In genomic region chr11:18105802-18106574, GRCh38 we compare ENCODE assay signal across 8 cellular contexts. TPM values are rescaled to one million over a fixed set of nuclear protein-coding genes. Genes with fewer than 3 reads are reported as not detected.
DNase-seq lines count a peak whose midpoint lies in the region; ATAC-seq and TF ChIP-seq lines count a peak whose summit lies in the region.

Gene SAAL1 (minus strand): TSS chr11:18106082. CDS start chr11:18106041, 41 bp downstream.

- DNase-seq in CD8-positive, alpha-beta memory T cell: peak; percentile 80 to 89 (median 83)
- DNase-seq in NCI-H82 treated with DMSO at 0.1 percent for 48 hours (lab: John Stamatoyannopoulos, UW; ENCODE audit: unreplicated experiment): peak; percentile 34
- peak; percentile 92 for DNase-seq in activated CD8-positive, alpha-beta T cell treated with anti-CD3 and anti-CD28 coated beads for 36 hours
- peak; percentile 71 to 80 (median 76) for DNase-seq in effector memory CD4-positive, alpha-beta T cell
- DNase-seq in memory B cell (ENCODE audit: low spot score in 2 of 2): peak; percentile 89 to 94
- peak; percentile 88 for DNase-seq in stimulated activated CD8-positive, alpha-beta memory T cell treated with anti-CD3 and anti-CD28 coated beads, Interleukin-12 subunit alpha, Interleukin-12 subunit beta, amount 100 ng/mL, for 1 hour (ENCODE audit: low read depth)

- POLR2A ChIA-PET in CD8-positive, alpha-beta memory T cell (lab: Charles Lee): interaction anchor here (0.8 to 1.2 kb wide), 3 partner anchors 10 to 421 kb away, joined by 3 to 11 read pairs (median 3); partner anchors contain the start of gene SERGEF
- POLR2A ChIA-PET in activated CD8-positive, alpha-beta T cell treated with anti-CD3 and anti-CD28 coated beads for 36 hours (lab: Charles Lee): interaction anchor here (0.7 to 1.5 kb wide), 7 partner anchors 9 to 528 kb away, joined by 3 to 7 read pairs (median 3); partner anchors contain the start of genes LDHA, SPTY2D1 and TSG101

- H3K9me3 Mint-ChIP-seq in CD8-positive, alpha-beta memory T cell: no peaks in the 10 kb centered on the region
- no peaks in the 10 kb centered on the region for H3K9me3 Mint-ChIP-seq in activated CD8-positive, alpha-beta T cell treated with anti-CD3 and anti-CD28 coated beads for 36 hours
- no peaks in the 10 kb centered on the region for H3K9me3 Mint-ChIP-seq in memory B cell

- peaks cover 25 to 55% (median 43%) of the 10 kb centered on the region in 3 donors for H3K4me1 Mint-ChIP-seq in CD8-positive, alpha-beta memory T cell
- peaks cover 40% of the 10 kb centered on the region for H3K4me1 Mint-ChIP-seq in activated CD8-positive, alpha-beta T cell treated with anti-CD3 and anti-CD28 coated beads for 36 hours (ENCODE audit: low read depth)
- H3K4me1 Mint-ChIP-seq in memory B cell: peaks cover 14% of the 10 kb centered on the region

- peaks cover 0 to 30% (median 13%) of the 10 kb centered on the region in 3 donors for H3K36me3 Mint-ChIP-seq in CD8-positive, alpha-beta memory T cell
- peaks cover 27% of the 10 kb centered on the region for H3K36me3 Mint-ChIP-seq in activated CD8-positive, alpha-beta T cell treated with anti-CD3 and anti-CD28 coated beads for 36 hours (ENCODE audit: low read depth)
- peaks cover 19% of the 10 kb centered on the region for H3K36me3 Mint-ChIP-seq in memory B cell

- peak within 1 kb of the TSS; percentile 96 for H3K4me3 ChIP-seq in CD8-positive, alpha-beta memory T cell (ENCODE audit: low read length)
- peak within 1 kb of the TSS; percentile 92 for H3K4me3 ChIP-seq in effector memory CD4-positive, alpha-beta T cell (ENCODE audit: insufficient read depth, low read depth, low read length, poor library complexity, severe bottlenecking)

- H3K4me1 ChIP-seq in CD8-positive, alpha-beta memory T cell (ENCODE audit: insufficient read depth, low read length): peaks cover 19% of the 10 kb centered on the region
- peaks cover 11% of the 10 kb centered on the region for H3K4me1 ChIP-seq in effector memory CD4-positive, alpha-beta T cell (ENCODE audit: control insufficient read depth, insufficient read depth, low read length, poor library complexity, severe bottlenecking)

- peak; percentile 74 for TF ChIP-seq CTCF in activated CD8-positive, alpha-beta T cell treated with anti-CD3 and anti-CD28 coated beads for 36 hours (IDR thresholded peaks at IDR 0.05)

- H3K27me3 Mint-ChIP-seq in CD8-positive, alpha-beta memory T cell: peaks cover 0 to 12% of the 10 kb centered on the region in 2 donors
- no peaks in the 10 kb centered on the region for H3K27me3 Mint-ChIP-seq in activated CD8-positive, alpha-beta T cell treated with anti-CD3 and anti-CD28 coated beads for 36 hours
- peaks cover 4% of the 10 kb centered on the region for H3K27me3 Mint-ChIP-seq in memory B cell

- no peaks in the 10 kb centered on the region for H3K27me3 ChIP-seq in CD8-positive, alpha-beta memory T cell (ENCODE audit: insufficient read depth, low read length, poor library complexity, severe bottlenecking)
- no peaks in the 10 kb centered on the region for H3K27me3 ChIP-seq in effector memory CD4-positive, alpha-beta T cell (replicated peaks; ENCODE audit: control insufficient read depth, insufficient read depth, low read length, poor library complexity, severe bottlenecking)

- peak within 1 kb of the TSS; percentile 72 for H3K27ac ChIP-seq in CD8-positive, alpha-beta memory T cell (ENCODE audit: low read depth, low read length)
- H3K27ac ChIP-seq in effector memory CD4-positive, alpha-beta T cell (ENCODE audit: insufficient read depth, low read length, poor library complexity, severe bottlenecking): peak within 1 kb of the TSS; percentile 67

- H3K9me3 ChIP-seq in CD8-positive, alpha-beta memory T cell (ENCODE audit: low read length): no peaks in the 10 kb centered on the region
- H3K9me3 ChIP-seq in effector memory CD4-positive, alpha-beta T cell (ENCODE audit: control insufficient read depth, low read length): no peaks in the 10 kb centered on the region

- peak within 1 kb of the TSS; percentile 92 to 97 (median 94) for H3K4me3 Mint-ChIP-seq in CD8-positive, alpha-beta memory T cell
- H3K4me3 Mint-ChIP-seq in activated CD8-positive, alpha-beta T cell treated with anti-CD3 and anti-CD28 coated beads for 36 hours: peak within 1 kb of the TSS; percentile 89
- peak within 1 kb of the TSS; percentile 94 for H3K4me3 Mint-ChIP-seq in memory B cell

- ATAC-seq in GM19438 (IDR thresholded peaks at IDR 0.05; ENCODE audit: low read depth, unreplicated experiment) (peak; percentile 96), HG03575 (IDR thresholded peaks at IDR 0.05; ENCODE audit: extremely low read depth, insufficient number of reproducible peaks, low FRiP score, unreplicated experiment) (peak; percentile 44), memory B cell (ENCODE audit: low read depth) (peak; percentile 97)
- peak; percentile 97 for ATAC-seq in activated CD8-positive, alpha-beta T cell treated with anti-CD3 and anti-CD28 coated beads for 36 hours

- CTCF ChIA-PET in CD8-positive, alpha-beta memory T cell (lab: Charles Lee): interaction anchor here (0.7 to 2.6 kb wide), 20 partner anchors 9 to 414 kb away, joined by 3 to 35 read pairs (median 4); no protein-coding TSS in a partner anchor
- CTCF ChIA-PET in activated CD8-positive, alpha-beta T cell treated with anti-CD3 and anti-CD28 coated beads for 36 hours (lab: Charles Lee): interaction anchor here (0.9 to 1.8 kb wide), 18 partner anchors 9 to 669 kb away, joined by 3 to 20 read pairs (median 4); no protein-coding TSS in a partner anchor

- intact Hi-C loops in activated CD8-positive, alpha-beta T cell treated with anti-CD3 and anti-CD28 coated beads for 36 hours (cut with micrococcal nuclease): loop anchor here (5.0 kb wide), 1 partner anchor 94 kb away; the partner anchor contains the start of gene SERGEF

- H3K27ac Mint-ChIP-seq in CD8-positive, alpha-beta memory T cell: peak within 1 kb of the TSS; percentile 73 to 97 (median 90)
- peak within 1 kb of the TSS; percentile 86 for H3K27ac Mint-ChIP-seq in activated CD8-positive, alpha-beta T cell treated with anti-CD3 and anti-CD28 coated beads for 36 hours
- H3K27ac Mint-ChIP-seq in memory B cell: peak within 1 kb of the TSS; percentile 89

- H3K36me3 ChIP-seq in CD8-positive, alpha-beta memory T cell (ENCODE audit: insufficient read depth, low read length): no peaks in the 10 kb centered on the region
- peaks cover 7% of the 10 kb centered on the region for H3K36me3 ChIP-seq in effector memory CD4-positive, alpha-beta T cell (ENCODE audit: control insufficient read depth, insufficient read depth, low read length)

RNA-seq across cellular contexts. Expression of gene SAAL1, which starts in this region (rescaled TPM):
- total RNA-seq in CD8-positive, alpha-beta memory T cell: 10 to 100 TPM; 42.3 to 46.5 TPM
- 13.3 TPM for polyA plus RNA-seq in CD8-positive, alpha-beta memory T cell
- 10 to 100 TPM; 38.1 to 39.9 TPM for total RNA-seq in activated CD8-positive, alpha-beta T cell treated with anti-CD3 and anti-CD28 coated beads for 36 hours

Comparison
In these comparisons a context has a peak if more than half of its experiments do, and no peak if none do; other contexts are left out.
1. Peak in every context shown above with its lines: DNase-seq, ATAC-seq, H3K4me3 ChIP-seq and H3K27ac ChIP-seq.
2. DNase-seq: peak in every context shown above with its lines; median percentile 92 in activated CD8-positive, alpha-beta T cell treated with anti-CD3 and anti-CD28 coated beads for 36 hours; 92 in memory B cell; 88 in stimulated activated CD8-positive, alpha-beta memory T cell treated with anti-CD3 and anti-CD28 coated beads, Interleukin-12 subunit alpha, Interleukin-12 subunit beta, amount 100 ng/mL, for 1 hour; 83 in CD8-positive, alpha-beta memory T cell; 76 in effector memory CD4-positive, alpha-beta T cell; 34 in NCI-H82 treated with DMSO at 0.1 percent for 48 hours.
3. ATAC-seq: peak in every context shown above with its lines; median percentile 97 in activated CD8-positive, alpha-beta T cell treated with anti-CD3 and anti-CD28 coated beads for 36 hours; 97 in memory B cell; 96 in GM19438; 44 in HG03575.